29 cellular contexts compared by ENCODE assay signal in the genomic region with DNA sequence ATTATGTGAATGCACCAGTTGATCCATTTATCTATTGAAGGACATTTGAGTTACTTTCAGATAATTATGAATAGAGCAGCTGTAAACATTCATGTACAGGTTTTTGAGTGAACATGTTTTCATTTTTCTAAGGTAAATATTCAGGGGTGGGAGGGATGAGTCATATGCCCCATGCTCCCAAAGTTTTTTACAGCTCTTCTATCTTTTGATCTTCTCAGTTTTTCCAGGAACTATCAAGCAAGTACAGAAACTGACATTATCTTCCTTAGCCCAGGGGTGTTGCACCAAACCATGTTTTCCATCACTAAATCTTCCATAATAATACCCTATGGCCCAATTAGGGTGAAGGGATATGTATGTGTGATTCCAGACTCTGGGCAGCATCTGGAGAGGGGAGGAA.
"Had no signal": no experiment of that assay in that cellular context is flagged by ENCODE, and none has a peak within 500 bp of the region (broad histone marks: within the 10 kb centered on the region; RNA-seq: fewer than 3 reads in every experiment).

No MANE protein-coding gene starts in this region.

- DNase-seq: activated B cell treated with CpG ODN at 0.5 μM for 24 hours; activated CD4-positive, alpha-beta T cell treated with anti-CD3 and anti-CD28 coated beads for 48 hours; activated CD4-positive, alpha-beta T cell treated with anti-CD3 and anti-CD28 coated beads, Interleukin-2, amount 50 U/mL, for 1 hour; activated CD4-positive, alpha-beta T cell treated with anti-CD3 and anti-CD28 coated beads, Interleukin-2, amount 50 U/mL, for 48 hours; activated CD8-positive, alpha-beta memory T cell treated with anti-CD3 and anti-CD28 coated beads for 24 hours; activated CD8-positive, alpha-beta T cell treated with anti-CD3 and anti-CD28 coated beads for 36 hours; activated effector memory CD4-positive, alpha-beta T cell treated with anti-CD3 and anti-CD28 coated beads, Interleukin-2, amount 50 U/mL, for 16 hours; activated naive CD4-positive, alpha-beta T cell treated with anti-CD3 and anti-CD28 coated beads for 36 hours; activated naive CD8-positive, alpha-beta T cell treated with anti-CD3 and anti-CD28 coated beads for 36 hours; activated naive CD8-positive, alpha-beta T cell treated with anti-CD3 and anti-CD28 coated beads, Interleukin-2, amount 50 U/mL, for 24 hours; activated T-cell treated with anti-CD3 and anti-CD28 coated beads, Interleukin-2, amount 50 U/mL, for 4 hours; adrenal gland; amygdala; aorta; body of pancreas; caudate nucleus; cortex of kidney; dermis blood vessel endothelial cell; effector CD4-positive, alpha-beta T cell; effector memory CD8-positive, alpha-beta T cell; erythroblast; foreskin melanocyte; heart right ventricle; T-helper 17 cell; T1000; WERI-Rb-1 had no signal

- ATAC-seq: activated CD4-positive, CD25-positive, alpha-beta regulatory T cell treated with anti-CD3 and anti-CD28 coated beads, Interleukin-2, amount 50 U/mL, for 24 hours; activated CD8-positive, alpha-beta T cell treated with anti-CD3 and anti-CD28 coated beads for 36 hours; activated naive CD8-positive, alpha-beta T cell treated with anti-CD3 and anti-CD28 coated beads, Interleukin-2, amount 50 U/mL, for 24 hours; activated T-cell treated with anti-CD3 and anti-CD28 coated beads, Interleukin-2, amount 50 U/mL, for 4 hours; activated T-helper 17 cell treated with anti-CD3 and anti-CD28 coated beads, Interleukin-2, amount 50 U/mL, for 72 hours; body of pancreas; effector memory CD8-positive, alpha-beta T cell; gastroesophageal sphincter; heart right ventricle; T-helper 17 cell had no signal
